ENCODE assay signal across 1 cellular context in genomic region chr14:24377660-24378059, GRCh38.
TF ChIP-seq lines count a peak whose summit lies in the region.

No MANE protein-coding gene starts in this region.

TF ChIP-seq in HEK293, 187 proteins besides CTCF, POLR2A, EP300 and RAD21 (continued from another document):
- TF ChIP-seq ZBTB10 (tag by site-specific recombination; IDR thresholded peaks at IDR 0.05) (no peak), ZNF544 (tag by site-specific recombination; IDR thresholded peaks at IDR 0.05) (no peak), ZNF112 (tag by site-specific recombination; IDR thresholded peaks at IDR 0.05) (no peak), EGR2 (tag by site-specific recombination; IDR thresholded peaks at IDR 0.05; ENCODE audit: low read depth) (peak; percentile 91), ZNF830 (tag by site-specific recombination; IDR thresholded peaks at IDR 0.05; ENCODE audit: low read depth) (no peak), ZNF391 (tag by site-specific recombination; IDR thresholded peaks at IDR 0.05; ENCODE audit: borderline replicate concordance, low read depth) (no peak), ZFHX2 (tag by site-specific recombination; conservative IDR thresholded peaks at IDR 0.05) (peak; percentile 75), ZNF677 (tag by site-specific recombination; IDR thresholded peaks at IDR 0.05) (no peak), OVOL3 (tag by site-specific recombination; IDR thresholded peaks at IDR 0.05) (no peak), ZNF777 (tag by site-specific recombination; IDR thresholded peaks at IDR 0.05; ENCODE audit: borderline replicate concordance) (no peak), ZNF707 (tag by site-specific recombination; IDR thresholded peaks at IDR 0.05) (no peak), ZNF324 (tag by site-specific recombination; IDR thresholded peaks at IDR 0.05) (no peak), ZNF785 (tag by site-specific recombination; IDR thresholded peaks at IDR 0.05) (no peak), ZNF510 (tag by site-specific recombination; IDR thresholded peaks at IDR 0.05; ENCODE audit: insufficient replicate concordance) (no peak), PRDM6 (tag by site-specific recombination; IDR thresholded peaks at IDR 0.05) (no peak), BCL6B (tag by site-specific recombination; IDR thresholded peaks at IDR 0.05) (no peak), ZNF16 (tag by site-specific recombination; IDR thresholded peaks at IDR 0.05; ENCODE audit: low read depth) (no peak), MEIS1 (CRISPR knock-in tag; IDR thresholded peaks at IDR 0.05; ENCODE audit: borderline replicate concordance) (no peak), IKZF3 (tag by site-specific recombination; IDR thresholded peaks at IDR 0.05) (no peak), ZNF174 (tag by site-specific recombination; IDR thresholded peaks at IDR 0.05) (no peak), KLF17 (tag by site-specific recombination; IDR thresholded peaks at IDR 0.05) (peak; percentile 93), WT1 (tag by site-specific recombination; IDR thresholded peaks at IDR 0.05) (no peak), PRDM1 (tag by site-specific recombination; IDR thresholded peaks at IDR 0.05) (no peak), ZBTB11 (tag by site-specific recombination; conservative IDR thresholded peaks at IDR 0.05; ENCODE audit: low read depth) (no peak), ZBTB8A (tag by site-specific recombination; IDR thresholded peaks at IDR 0.05) (no peak), ZNF561 (tag by site-specific recombination; IDR thresholded peaks at IDR 0.05; ENCODE audit: borderline replicate concordance) (no peak), KLF1 (tag by site-specific recombination; IDR thresholded peaks at IDR 0.05) (peak; percentile 77), ZNF514 (tag by site-specific recombination; IDR thresholded peaks at IDR 0.05) (no peak), KLF8 (tag by site-specific recombination; IDR thresholded peaks at IDR 0.05) (no peak), KLF10 (tag by site-specific recombination; IDR thresholded peaks at IDR 0.05) (no peak), ZNF398 (tag by site-specific recombination; IDR thresholded peaks at IDR 0.05) (peak; percentile 83), ZNF350 (tag by site-specific recombination; IDR thresholded peaks at IDR 0.05) (no peak), KLF9 (tag by site-specific recombination; IDR thresholded peaks at IDR 0.05; ENCODE audit: low read depth) (no peak)
